Comparison of ENCODE assay signal across 9 cellular contexts in genomic region chr16:4370570-4371480, GRCh38. TPM values are rescaled to one million over a fixed set of nuclear protein-coding genes. Genes with fewer than 3 reads are reported as not detected.
DNase-seq lines count a peak whose midpoint lies in the region; ATAC-seq and TF ChIP-seq lines count a peak whose summit lies in the region.
"Had no signal": no experiment of that assay in that cellular context is flagged by ENCODE, and none has a peak within 500 bp of the region (broad histone marks: within the 10 kb centered on the region; RNA-seq: fewer than 3 reads in every experiment).

No MANE protein-coding gene starts in this region.

- POLR2A ChIA-PET in AG04449 (lab: Yijun Ruan, JAX), result interaction anchor here (0.6 to 3.9 kb wide), 7 partner anchors 12 to 117 kb away, joined by 3 to 18 read pairs (median 4); partner anchors contain the start of gene PAM16
- POLR2A ChIA-PET in naive thymus-derived CD4-positive, alpha-beta T cell (lab: Charles Lee), result no interaction called here

- H3K4me1 ChIP-seq in NT2/D1 (ENCODE audit: insufficient read depth, insufficient read length), result peaks cover 40% of the 10 kb centered on the region
- H3K4me1 ChIP-seq in esophagus squamous epithelium, result peaks cover 57 to 91% (median 71%) of the 10 kb centered on the region in 3 donors
- peaks cover 15 to 19% of the 10 kb centered on the region in 2 donors for H3K4me1 ChIP-seq in naive thymus-derived CD4-positive, alpha-beta T cell (ENCODE audit: control insufficient read depth in 2 of 2, insufficient read depth in 2 of 2, low read length in 2 of 2)

- H3K9me3 ChIP-seq in NT2/D1 (ENCODE audit: insufficient read depth, low read length) (no peaks in the 10 kb centered on the region), esophagus squamous epithelium (no peaks in the 10 kb centered on the region)
- no peaks in the 10 kb centered on the region for H3K9me3 ChIP-seq in naive thymus-derived CD4-positive, alpha-beta T cell (ENCODE audit: control insufficient read depth in 2 of 3, low read length in 3 of 3)

- no peaks in the 10 kb centered on the region for H3K27me3 ChIP-seq in NT2/D1 (ENCODE audit: insufficient read depth, insufficient read length)
- H3K27me3 ChIP-seq in esophagus squamous epithelium, result no peaks in the 10 kb centered on the region
- no peaks in the 10 kb centered on the region for H3K27me3 ChIP-seq in naive thymus-derived CD4-positive, alpha-beta T cell (ENCODE audit: control insufficient read depth in 2 of 2, insufficient read depth in 2 of 2, low read length in 2 of 2)

- CTCF ChIA-PET in AG04449 (lab: Yijun Ruan, JAX), result interaction anchor here (0.9 to 8.8 kb wide), 5 partner anchors 11 to 82 kb away, joined by 3 to 174 read pairs (median 4); no protein-coding TSS in a partner anchor
- CTCF ChIA-PET in naive thymus-derived CD4-positive, alpha-beta T cell (lab: Charles Lee), result interaction anchor here (0.9 to 1.0 kb wide), 2 partner anchors 32 to 202 kb away, joined by 3 to 4 read pairs; no protein-coding TSS in a partner anchor

- H3K9me3 Mint-ChIP-seq in naive thymus-derived CD4-positive, alpha-beta T cell, result peaks cover 0 to 3% (median 0%) of the 10 kb centered on the region in 11 donors

- peaks cover 6% of the 10 kb centered on the region for H3K36me3 ChIP-seq in NT2/D1 (ENCODE audit: insufficient read depth, insufficient read length, low read length)
- peaks cover 0 to under 1% (median 0%) of the 10 kb centered on the region in 3 donors for H3K36me3 ChIP-seq in esophagus squamous epithelium
- H3K36me3 ChIP-seq in naive thymus-derived CD4-positive, alpha-beta T cell (ENCODE audit: control insufficient read depth in 2 of 3, insufficient read depth in 3 of 3, low read length in 3 of 3), result peaks cover 0 to 22% (median 6%) of the 10 kb centered on the region in 3 experiments

- 44 to 62% methylated on average over 3 of the region's 15 CpGs for WGBS in esophagus squamous epithelium, 2 donors

- ATAC-seq in naive thymus-derived CD4-positive, alpha-beta T cell, result no peak
- ATAC-seq in HG02759 (IDR thresholded peaks at IDR 0.05; ENCODE audit: unreplicated experiment) (no peak), HG02884 (IDR thresholded peaks at IDR 0.05; ENCODE audit: unreplicated experiment) (no peak)

- H3K4me3 Mint-ChIP-seq in naive thymus-derived CD4-positive, alpha-beta T cell, result peak overlapping the region in 6 of 10 donors; percentile 33 to 80 (median 46)

- peak overlapping the region; percentile 44 for H3K9ac ChIP-seq in NT2/D1 (ENCODE audit: insufficient read length, low read depth)

- intact Hi-C loops in esophagus squamous epithelium (cut with DNase I), result no loop called here
- intact Hi-C loops in naive thymus-derived CD4-positive, alpha-beta T cell (cut with micrococcal nuclease), result loop anchor here (1.0 to 5.0 kb wide), 5 partner anchors 20 to 245 kb away; partner anchors contain the start of genes PAM16 (in 2 of the 2), CORO7 (in 1 of the 2) and HMOX2 (in 1 of the 2)

- H3K27ac Mint-ChIP-seq in naive thymus-derived CD4-positive, alpha-beta T cell, result peak overlapping the region in 1 of 9 donors; percentile 8

- peaks cover 0 to 5% (median 0%) of the 10 kb centered on the region in 5 donors for H3K36me3 Mint-ChIP-seq in naive thymus-derived CD4-positive, alpha-beta T cell

- peak; percentile 29 for DNase-seq in AG04449 (ENCODE audit: low read depth, low spot score)
- no peak for DNase-seq in NT2/D1 (ENCODE audit: low read depth, low spot score)
- no peak for DNase-seq in esophagus squamous epithelium (lab: John Stamatoyannopoulos, UW)
- DNase-seq in naive thymus-derived CD4-positive, alpha-beta T cell, result peak in 1 of 9 donors; percentile 19
- DNase-seq in NCI-H1417 treated with DMSO at 0.1 percent for 48 hours (lab: John Stamatoyannopoulos, UW), result no peak
- no peak for DNase-seq in activated CD4-positive, alpha-beta T cell treated with anti-CD3 and anti-CD28 coated beads, Interleukin-2, amount 50 U/mL, for 4 hours

- no peak for TF ChIP-seq POLR2A in esophagus squamous epithelium (IDR thresholded peaks at IDR 0.05)

- H3K4me1 Mint-ChIP-seq in naive thymus-derived CD4-positive, alpha-beta T cell, result peaks cover 0 to 23% (median 11%) of the 10 kb centered on the region in 7 donors

- TF ChIP-seq CTCF in AG04449 (IDR thresholded peaks at IDR 0.05; ENCODE audit: insufficient read depth, low read length, missing control alignments) (no peak), esophagus squamous epithelium (IDR thresholded peaks at IDR 0.05) (no peak)

- peak overlapping the region; percentile 84 to 90 (median 86) for H3K27ac ChIP-seq in esophagus squamous epithelium
- no peak overlapping the region for H3K27ac ChIP-seq in naive thymus-derived CD4-positive, alpha-beta T cell (ENCODE audit: low read depth, low read length)
- H3K27ac ChIP-seq: HL-60 had no signal

- no peaks in the 10 kb centered on the region for H3K27me3 Mint-ChIP-seq in naive thymus-derived CD4-positive, alpha-beta T cell

- H3K4me3 ChIP-seq in AG04449 (ENCODE audit: low read depth, low read length) (no peak overlapping the region), NT2/D1 (ENCODE audit: insufficient read length, low read depth) (no peak overlapping the region), esophagus squamous epithelium (peak overlapping the region; percentile 58 to 89 (median 67))
- no peak overlapping the region for H3K4me3 ChIP-seq in naive thymus-derived CD4-positive, alpha-beta T cell (ENCODE audit: low read length)

RNA-seq across cellular contexts. Expression of gene VASN, which starts 0.8 kb away (rescaled TPM):
- total RNA-seq in esophagus squamous epithelium, result 10 to 100 TPM in 3 of 4 donors, 1 to 10 TPM in 1; 9.2 to 20.2 (median 14.2) TPM
- 1 to 10 TPM in 1 of 5 experiments, under 1 TPM in 3, not detected in 1; 0.24 to 1.3 (median 0.45) TPM for total RNA-seq in naive thymus-derived CD4-positive, alpha-beta T cell
- polyA plus RNA-seq in naive thymus-derived CD4-positive, alpha-beta T cell, result under 1 TPM; 0.13 to 0.18 TPM

RNA-seq across cellular contexts. Expression of gene PAM16, which starts 19.7 kb away (rescaled TPM):
- 10 to 100 TPM; 29.5 to 40.8 (median 33.2) TPM for total RNA-seq in esophagus squamous epithelium
- total RNA-seq in naive thymus-derived CD4-positive, alpha-beta T cell, result 10 to 100 TPM; 34.1 to 46.2 (median 45.0) TPM
- polyA plus RNA-seq in naive thymus-derived CD4-positive, alpha-beta T cell, result 10 to 100 TPM; 34.6 to 45.8 TPM

RNA-seq across cellular contexts. Expression of gene CORO7, which starts 45.6 kb away (rescaled TPM):
- 10 to 100 TPM; 15.8 to 25.9 (median 17.8) TPM for total RNA-seq in esophagus squamous epithelium
- 100 to 1,000 TPM; 114 to 572 (median 165) TPM for total RNA-seq in naive thymus-derived CD4-positive, alpha-beta T cell
- 10 to 100 TPM; 29.6 to 62.5 TPM for polyA plus RNA-seq in naive thymus-derived CD4-positive, alpha-beta T cell

RNA-seq across cellular contexts. Expression of gene DNAJA3, which starts 54.8 kb away (rescaled TPM):
- total RNA-seq in esophagus squamous epithelium, result 10 to 100 TPM; 45.2 to 59.1 (median 49.1) TPM
- total RNA-seq in naive thymus-derived CD4-positive, alpha-beta T cell, result 10 to 100 TPM; 33.6 to 79.8 (median 70.5) TPM
- 10 to 100 TPM; 42.4 to 73.0 TPM for polyA plus RNA-seq in naive thymus-derived CD4-positive, alpha-beta T cell

RNA-seq across cellular contexts. Expression of gene GLIS2, which starts 55.0 kb away (rescaled TPM):
- total RNA-seq in esophagus squamous epithelium, result 1 to 10 TPM in 1 of 4 donors, under 1 TPM in 3; 0.30 to 1.7 (median 0.67) TPM
- under 1 TPM in 1 of 5 experiments, not detected in 4; 0.53 TPM for total RNA-seq in naive thymus-derived CD4-positive, alpha-beta T cell
- polyA plus RNA-seq in naive thymus-derived CD4-positive, alpha-beta T cell, result not detected

Comparison
In these comparisons a context has a peak if more than half of its experiments do, and no peak if none do; other contexts are left out.
1. H3K4me3 ChIP-seq: peak in esophagus squamous epithelium (4 of 4); none in AG04449 (single experiment), NT2/D1 (single experiment) and naive thymus-derived CD4-positive, alpha-beta T cell (single experiment).
2. RNA of gene VASN, which starts 0.8 kb away (total RNA-seq): 9.2 to 20.2 TPM in esophagus squamous epithelium; 0.24 to 1.3 TPM in naive thymus-derived CD4-positive, alpha-beta T cell; every median in the first group is over 4 times any median in the second.
3. RNA of gene CORO7, which starts 45.6 kb away (total RNA-seq): 114 to 572 TPM in naive thymus-derived CD4-positive, alpha-beta T cell; 15.8 to 25.9 TPM in esophagus squamous epithelium; every median in the first group is over 4 times any median in the second.